ENCODE assay signal across 1 cellular context in genomic region chr17:28371245-28372202, GRCh38.
TF ChIP-seq lines count a peak whose summit lies in the region.

TSS of gene SARM1 (plus strand) at chr17:28371694. CDS start at chr17:28372033, 339 bp downstream.

TF ChIP-seq in SK-N-SH, 30 proteins besides CTCF, POLR2A, EP300 and RAD21 (continued from another document):
- TF ChIP-seq ZBTB33 (IDR thresholded peaks at IDR 0.05; ENCODE audit: borderline replicate concordance, low read depth), result no peak
- peak; percentile 34 for TF ChIP-seq POLR2AphosphoS5 (IDR thresholded peaks at IDR 0.05; ENCODE audit: low read depth, low read length)
- TF ChIP-seq PBX3 (IDR thresholded peaks at IDR 0.05), result no peak
- TF ChIP-seq RCOR1 (IDR thresholded peaks at IDR 0.05; ENCODE audit: low read length), result no peak
- no peak for TF ChIP-seq RXRA (IDR thresholded peaks at IDR 0.05; ENCODE audit: borderline replicate concordance, low read depth)
- no peak for TF ChIP-seq SMC3 (IDR thresholded peaks at IDR 0.05; ENCODE audit: low read depth, low read length)
- no peak for TF ChIP-seq ELF1 (IDR thresholded peaks at IDR 0.05)
- no peak for TF ChIP-seq REST (IDR thresholded peaks at IDR 0.05; ENCODE audit: low read depth, low read length)
- no peak for TF ChIP-seq JUND (IDR thresholded peaks at IDR 0.05)
- TF ChIP-seq FOXJ3 (CRISPR knock-in tag; IDR thresholded peaks at IDR 0.05), result no peak
- no peak for TF ChIP-seq MEF2A (IDR thresholded peaks at IDR 0.05; ENCODE audit: borderline replicate concordance, low read depth)
- TF ChIP-seq USF1 (IDR thresholded peaks at IDR 0.05; ENCODE audit: borderline replicate concordance, low read depth), result peak; percentile 95
- TF ChIP-seq FOXM1 (IDR thresholded peaks at IDR 0.05; ENCODE audit: low read depth), result no peak
